30 cellular contexts compared by ENCODE assay signal in genomic region chr1:28822779-28823178, GRCh38. TPM values are rescaled to one million over a fixed set of nuclear protein-coding genes. Genes with fewer than 3 reads are reported as not detected.
"Had no signal": no experiment of that assay in that cellular context is flagged by ENCODE, and none has a peak within 500 bp of the region (broad histone marks: within the 10 kb centered on the region; RNA-seq: fewer than 3 reads in every experiment).

No MANE protein-coding gene starts in this region.

- DNase-seq: dermis blood vessel endothelial cell; effector memory CD4-positive, alpha-beta T cell; heart left ventricle; kidney; left lung; mesenchymal stem cell; mucosa of descending colon; naive B cell; nucleus accumbens; ovary; psoas muscle; right cardiac atrium; stimulated activated CD4-positive, alpha-beta T cell treated with anti-CD3 and anti-CD28 coated beads, Interleukin-15, amount 100 ng/mL, for 24 hours; stimulated activated CD4-positive, alpha-beta T cell treated with anti-CD3 and anti-CD28 coated beads, Interleukin-2, amount 100 ng/mL, for 48 hours; stimulated activated naive B cell treated with anti-CD40 and anti-IgM and Interleukin-4, amounts not matched to agents 10 μg/mL and 1 μg/mL and 100 μg/mL, for 72 hours; upper lobe of left lung had no signal

- H3K36me3 ChIP-seq: esophagus muscularis mucosa, heart left ventricle, left lung, ovary, thoracic aorta, tibial nerve, upper lobe of left lung had no signal

- H3K79me2 ChIP-seq: hepatocyte had no signal

- H3K4me3 Mint-ChIP-seq: mesothelial cell of epicardium; naive B cell; natural killer cell treated with Interleukin-12 subunit alpha and Interleukin-12 subunit beta and Interleukin-15 and Interleukin-18, amount 100 ng/mL, for 72 hours; stimulated activated naive B cell treated with anti-CD40 and anti-IgM and Interleukin-4, amounts not matched to agents 10 μg/mL and 1 μg/mL and 100 μg/mL, for 72 hours; stimulated activated naive CD8-positive, alpha-beta T cell treated with anti-CD3 and anti-CD28 coated beads, Interleukin-15, Interleukin-2, amounts not matched to agents 100 ng/mL and 50 ng/mL, for 24 hours had no signal

- H3K9me3 Mint-ChIP-seq: mesothelial cell of epicardium; naive B cell; natural killer cell treated with Interleukin-12 subunit alpha and Interleukin-12 subunit beta and Interleukin-15 and Interleukin-18, amount 100 ng/mL, for 72 hours; stimulated activated naive CD8-positive, alpha-beta T cell treated with anti-CD3 and anti-CD28 coated beads, Interleukin-15, Interleukin-2, amounts not matched to agents 100 ng/mL and 50 ng/mL, for 24 hours had no signal

- H3K4me3 ChIP-seq: coronary artery, esophagus muscularis mucosa, heart left ventricle, hepatocyte, left lung, mucosa of descending colon, ovary, psoas muscle, skin epidermis, thoracic aorta, tibial nerve, upper lobe of left lung had no signal

- H3K36me3 Mint-ChIP-seq: mesothelial cell of epicardium; naive B cell; natural killer cell treated with Interleukin-12 subunit alpha and Interleukin-12 subunit beta and Interleukin-15 and Interleukin-18, amount 100 ng/mL, for 72 hours; stimulated activated naive B cell treated with anti-CD40 and anti-IgM and Interleukin-4, amounts not matched to agents 10 μg/mL and 1 μg/mL and 100 μg/mL, for 72 hours had no signal

- ATAC-seq: heart left ventricle; left lung; mucosa of descending colon; natural killer cell treated with Interleukin-12 subunit alpha and Interleukin-12 subunit beta and Interleukin-15 and Interleukin-18, amount 100 ng/mL, for 72 hours; psoas muscle; right cardiac atrium; stimulated activated naive B cell treated with anti-CD40 and anti-IgM and Interleukin-4, amounts not matched to agents 10 μg/mL and 1 μg/mL and 100 μg/mL, for 72 hours had no signal

- H3K4me2 ChIP-seq: hepatocyte had no signal

- H3K27ac ChIP-seq: coronary artery, esophagus muscularis mucosa, heart left ventricle, hepatocyte, left lung, ovary, psoas muscle, skin epidermis, thoracic aorta, tibial nerve, upper lobe of left lung had no signal

- H3K9me3 ChIP-seq: esophagus muscularis mucosa, heart left ventricle, left lung, mucosa of descending colon, ovary, psoas muscle, thoracic aorta, tibial nerve, upper lobe of left lung had no signal

- H3K27me3 ChIP-seq: hepatocyte, ovary, upper lobe of left lung had no signal

- H3K4me1 Mint-ChIP-seq: naive B cell; stimulated activated naive B cell treated with anti-CD40 and anti-IgM and Interleukin-4, amounts not matched to agents 10 μg/mL and 1 μg/mL and 100 μg/mL, for 72 hours had no signal

- H3K27ac Mint-ChIP-seq: mesothelial cell of epicardium; naive B cell; natural killer cell treated with Interleukin-12 subunit alpha and Interleukin-12 subunit beta and Interleukin-15 and Interleukin-18, amount 100 ng/mL, for 72 hours; stimulated activated naive B cell treated with anti-CD40 and anti-IgM and Interleukin-4, amounts not matched to agents 10 μg/mL and 1 μg/mL and 100 μg/mL, for 72 hours; stimulated activated naive CD8-positive, alpha-beta T cell treated with anti-CD3 and anti-CD28 coated beads, Interleukin-15, Interleukin-2, amounts not matched to agents 100 ng/mL and 50 ng/mL, for 24 hours had no signal

- H3K4me1 ChIP-seq: esophagus muscularis mucosa, heart left ventricle, left lung, psoas muscle, tibial nerve, upper lobe of left lung had no signal

- H2AFZ ChIP-seq: hepatocyte had no signal

RNA-seq across cellular contexts. Expression of gene OPRD1, which starts 10.8 kb away (rescaled TPM):
- total RNA-seq: endothelial cell of umbilical vein; epithelial cell of proximal tubule; kidney; left lung; lower leg skin; lung microvascular endothelial cell; natural killer cell treated with Interleukin-12 subunit alpha and Interleukin-12 subunit beta and Interleukin-15 and Interleukin-18, amount 100 ng/mL, for 72 hours; renal cortical epithelial cell; right cardiac atrium; thoracic aorta; tibial nerve; upper lobe of left lung had no signal
- polyA plus RNA-seq: endothelial cell of umbilical vein, ovary had no signal
